ENCODE assay signal across 8 cellular contexts in the genomic region with DNA sequence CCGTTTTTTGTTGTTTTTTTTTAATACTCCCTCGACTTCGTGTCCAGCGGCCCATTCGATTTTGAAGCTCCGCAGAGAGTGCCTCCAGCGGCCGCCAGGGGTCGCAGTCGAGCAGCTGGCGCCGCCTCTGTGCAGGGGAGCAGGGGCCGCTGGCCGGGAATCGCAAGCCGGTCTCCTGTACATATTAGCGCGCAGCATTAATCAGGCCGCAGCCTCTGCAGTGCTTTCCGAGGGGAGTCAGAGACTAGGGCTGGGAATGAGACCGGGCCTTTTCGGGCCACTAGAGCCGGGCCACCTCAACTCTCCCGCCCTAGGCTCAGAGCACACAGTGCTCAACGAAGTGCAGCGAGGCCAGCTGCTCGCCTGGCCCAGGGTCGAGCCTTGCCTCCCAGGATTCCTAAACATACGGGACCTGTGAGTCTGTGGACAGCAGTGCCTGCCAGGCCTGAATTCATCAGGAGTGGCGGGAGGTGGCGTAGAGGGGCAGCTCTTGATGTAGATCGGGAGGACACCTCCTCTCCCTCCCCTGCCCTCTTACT.
A peak's percentile ranks its signal among the peaks of the same experiment; 100 is the strongest.
DNase-seq lines count a peak whose midpoint lies in the region; ATAC-seq, FAIRE-seq and TF ChIP-seq lines count a peak whose summit lies in the region.

No MANE protein-coding gene starts in this region.

- DNase-seq in D721Med (ENCODE audit: insufficient read length, low spot score) (peak; percentile 74), NCI-H1048 (lab: John Stamatoyannopoulos, UW) (peak; percentile 11), T47D (ENCODE audit: low read depth in 1 of 2, low spot score in 1 of 2) (peak; percentile 8 to 28), inferior parietal cortex (ENCODE audit: extremely low spot score) (peak; percentile 76)
- peak; percentile 45 to 56 (median 54) for DNase-seq in stimulated activated CD4-positive, alpha-beta T cell treated with anti-CD3 and anti-CD28 coated beads, Interleukin-12 subunit alpha, Interleukin-12 subunit beta, amount 100 ng/mL, for 48 hours (ENCODE audit: low read depth in 2 of 3, low spot score in 1 of 3)

- no peak for FAIRE-seq in D721Med (lab: Jason Lieb, UNC)

- no peak overlapping the region for H3K27ac ChIP-seq in VCaP

- in situ Hi-C loops in T47D (cut with HindIII; ENCODE audit: low pct_unique_long_range_greater_than_20kb, low sequenced_read_pairs) = no loop called here

- TF ChIP-seq CTCF in D721Med (IDR thresholded peaks at IDR 0.05; ENCODE audit: insufficient read depth, missing control alignments) (peak; percentile 88), VCaP (conservative IDR thresholded peaks at IDR 0.05) (peak; percentile 100)

- ATAC-seq in GM21619 (IDR thresholded peaks at IDR 0.05; ENCODE audit: unreplicated experiment) = peak; percentile 77
- no peak for ATAC-seq in GM19397 (IDR thresholded peaks at IDR 0.05; ENCODE audit: unreplicated experiment)

Comparison
In these comparisons a context has a peak if more than half of its experiments do, and no peak if none do; other contexts are left out.
1. DNase-seq: peak in every context shown above with its lines; median percentile 76 in inferior parietal cortex; 74 in D721Med; 54 in stimulated activated CD4-positive, alpha-beta T cell treated with anti-CD3 and anti-CD28 coated beads, Interleukin-12 subunit alpha, Interleukin-12 subunit beta, amount 100 ng/mL, for 48 hours; 18 in T47D; 11 in NCI-H1048.